ENCODE assay signal across 1 cellular context in genomic region chr7:127997226-127997922, GRCh38.
TF ChIP-seq lines count a peak whose summit lies in the region.

No MANE protein-coding gene starts in this region.

TF ChIP-seq in SK-N-SH treated with all-trans-retinoic acid at 6 μM for 48 hours, 23 proteins besides CTCF, POLR2A, EP300 and RAD21 (continued from another document):
- TF ChIP-seq CREB5 (CRISPR knock-in tag; IDR thresholded peaks at IDR 0.05; ENCODE audit: low read depth): no peak
